1 cellular context compared by ENCODE assay signal in genomic region chr7:155069992-155070827, GRCh38.
A peak's percentile ranks its signal among the peaks of the same experiment; 100 is the strongest.
TF ChIP-seq lines count a peak whose summit lies in the region.

TSS of gene HTR5A (plus strand) at chr7:155070324. CDS start at chr7:155070900, 576 bp downstream.

TF ChIP-seq in GM12878, 131 proteins besides CTCF, POLR2A, EP300 and RAD21 (continued from another document and continues in another):
- TF ChIP-seq, protein P1, sequence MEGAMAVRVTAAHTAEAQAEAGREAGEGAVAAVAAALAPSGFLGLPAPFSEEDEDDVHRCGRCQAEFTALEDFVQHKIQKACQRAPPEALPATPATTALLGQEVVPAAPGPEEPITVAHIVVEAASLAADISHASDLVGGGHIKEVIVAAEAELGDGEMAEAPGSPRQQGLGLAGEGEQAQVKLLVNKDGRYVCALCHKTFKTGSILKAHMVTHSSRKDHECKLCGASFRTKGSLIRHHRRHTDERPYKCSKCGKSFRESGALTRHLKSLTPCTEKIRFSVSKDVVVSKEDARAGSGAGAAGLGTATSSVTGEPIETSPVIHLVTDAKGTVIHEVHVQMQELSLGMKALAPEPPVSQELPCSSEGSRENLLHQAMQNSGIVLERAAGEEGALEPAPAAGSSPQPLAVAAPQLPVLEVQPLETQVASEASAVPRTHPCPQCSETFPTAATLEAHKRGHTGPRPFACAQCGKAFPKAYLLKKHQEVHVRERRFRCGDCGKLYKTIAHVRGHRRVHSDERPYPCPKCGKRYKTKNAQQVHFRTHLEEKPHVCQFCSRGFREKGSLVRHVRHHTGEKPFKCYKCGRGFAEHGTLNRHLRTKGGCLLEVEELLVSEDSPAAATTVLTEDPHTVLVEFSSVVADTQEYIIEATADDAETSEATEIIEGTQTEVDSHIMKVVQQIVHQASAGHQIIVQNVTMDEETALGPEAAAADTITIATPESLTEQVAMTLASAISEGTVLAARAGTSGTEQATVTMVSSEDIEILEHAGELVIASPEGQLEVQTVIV (IDR thresholded peaks at IDR 0.05; ENCODE audit: borderline replicate concordance, partially characterized antibody): no peak
- TF ChIP-seq RFX5 (IDR thresholded peaks at IDR 0.05; ENCODE audit: low read depth, low read length) (no peak), ATF7 (IDR thresholded peaks at IDR 0.05; ENCODE audit: low read depth) (no peak), EGR1 (IDR thresholded peaks at IDR 0.05; ENCODE audit: borderline replicate concordance in 1 of 2, low read depth in 2 of 2, low read length in 2 of 2) (0 out of 3 replicates have a peak, but pooled peaks of 1 of the 2 experiments have one; percentile 13), MYB (IDR thresholded peaks at IDR 0.05; ENCODE audit: borderline replicate concordance, low read depth, low read length) (no peak), PBX3 (IDR thresholded peaks at IDR 0.05; ENCODE audit: insufficient replicate concordance, low read depth, low read length) (peak; percentile 27), MYC (IDR thresholded peaks at IDR 0.05; ENCODE audit: insufficient read depth, insufficient read length, insufficient replicate concordance, low read length, severe bottlenecking) (no peak), TAF1 (IDR thresholded peaks at IDR 0.05; ENCODE audit: borderline replicate concordance, low read depth, low read length) (no peak), NR2F1 (conservative IDR thresholded peaks at IDR 0.05) (no peak), SIX5 (IDR thresholded peaks at IDR 0.05; ENCODE audit: low read depth, low read length, severe bottlenecking) (no peak), IRF4 (IDR thresholded peaks at IDR 0.05; ENCODE audit: low read depth, low read length) (peak; percentile 46; the same call in 1 of the 2 replicates), ZNF207 (IDR thresholded peaks at IDR 0.05; ENCODE audit: borderline replicate concordance) (peak; percentile 89), RBBP5 (conservative IDR thresholded peaks at IDR 0.05) (no peak), EZH2 (IDR thresholded peaks at IDR 0.05; ENCODE audit: borderline replicate concordance, control insufficient read depth, low read depth, low read length) (no peak), ZSCAN29 (IDR thresholded peaks at IDR 0.05) (no peak), ZNF622 (IDR thresholded peaks at IDR 0.05) (no peak), HCFC1 (IDR thresholded peaks at IDR 0.05; ENCODE audit: low read length) (peak; percentile 62), HDAC6 (IDR thresholded peaks at IDR 0.05; ENCODE audit: unreplicated experiment) (no peak), BMI1 (IDR thresholded peaks at IDR 0.05; ENCODE audit: borderline replicate concordance) (no peak), ZBTB40 (IDR thresholded peaks at IDR 0.05; ENCODE audit: borderline replicate concordance) (peak; percentile 89), MTA3 (IDR thresholded peaks at IDR 0.05; ENCODE audit: borderline replicate concordance, low read length) (no peak), IKZF1 (conservative IDR thresholded peaks at IDR 0.05) (peak; percentile 46; the same call in 1 of the 2 replicates), SIN3A (IDR thresholded peaks at IDR 0.05; ENCODE audit: low read depth, low read length) (peak; percentile 99), TARDBP (IDR thresholded peaks at IDR 0.05; ENCODE audit: borderline replicate concordance) (0 out of 2 replicates have a peak, but pooled peaks have one; percentile 26), SUZ12 (IDR thresholded peaks at IDR 0.05; ENCODE audit: unreplicated experiment) (no peak), SKIL (IDR thresholded peaks at IDR 0.05; ENCODE audit: low read depth, poor library complexity, severe bottlenecking) (no peak), SREBF2 (IDR thresholded peaks at IDR 0.05; ENCODE audit: low read length) (no peak)
- TF ChIP-seq, protein P2, sequence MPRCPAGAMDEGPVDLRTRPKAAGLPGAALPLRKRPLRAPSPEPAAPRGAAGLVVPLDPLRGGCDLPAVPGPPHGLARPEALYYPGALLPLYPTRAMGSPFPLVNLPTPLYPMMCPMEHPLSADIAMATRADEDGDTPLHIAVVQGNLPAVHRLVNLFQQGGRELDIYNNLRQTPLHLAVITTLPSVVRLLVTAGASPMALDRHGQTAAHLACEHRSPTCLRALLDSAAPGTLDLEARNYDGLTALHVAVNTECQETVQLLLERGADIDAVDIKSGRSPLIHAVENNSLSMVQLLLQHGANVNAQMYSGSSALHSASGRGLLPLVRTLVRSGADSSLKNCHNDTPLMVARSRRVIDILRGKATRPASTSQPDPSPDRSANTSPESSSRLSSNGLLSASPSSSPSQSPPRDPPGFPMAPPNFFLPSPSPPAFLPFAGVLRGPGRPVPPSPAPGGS (IDR thresholded peaks at IDR 0.05; ENCODE audit: borderline replicate concordance, insufficient read depth, low read depth, low read length, poor library complexity, severe bottlenecking): no peak
- TF ChIP-seq, protein P3, sequence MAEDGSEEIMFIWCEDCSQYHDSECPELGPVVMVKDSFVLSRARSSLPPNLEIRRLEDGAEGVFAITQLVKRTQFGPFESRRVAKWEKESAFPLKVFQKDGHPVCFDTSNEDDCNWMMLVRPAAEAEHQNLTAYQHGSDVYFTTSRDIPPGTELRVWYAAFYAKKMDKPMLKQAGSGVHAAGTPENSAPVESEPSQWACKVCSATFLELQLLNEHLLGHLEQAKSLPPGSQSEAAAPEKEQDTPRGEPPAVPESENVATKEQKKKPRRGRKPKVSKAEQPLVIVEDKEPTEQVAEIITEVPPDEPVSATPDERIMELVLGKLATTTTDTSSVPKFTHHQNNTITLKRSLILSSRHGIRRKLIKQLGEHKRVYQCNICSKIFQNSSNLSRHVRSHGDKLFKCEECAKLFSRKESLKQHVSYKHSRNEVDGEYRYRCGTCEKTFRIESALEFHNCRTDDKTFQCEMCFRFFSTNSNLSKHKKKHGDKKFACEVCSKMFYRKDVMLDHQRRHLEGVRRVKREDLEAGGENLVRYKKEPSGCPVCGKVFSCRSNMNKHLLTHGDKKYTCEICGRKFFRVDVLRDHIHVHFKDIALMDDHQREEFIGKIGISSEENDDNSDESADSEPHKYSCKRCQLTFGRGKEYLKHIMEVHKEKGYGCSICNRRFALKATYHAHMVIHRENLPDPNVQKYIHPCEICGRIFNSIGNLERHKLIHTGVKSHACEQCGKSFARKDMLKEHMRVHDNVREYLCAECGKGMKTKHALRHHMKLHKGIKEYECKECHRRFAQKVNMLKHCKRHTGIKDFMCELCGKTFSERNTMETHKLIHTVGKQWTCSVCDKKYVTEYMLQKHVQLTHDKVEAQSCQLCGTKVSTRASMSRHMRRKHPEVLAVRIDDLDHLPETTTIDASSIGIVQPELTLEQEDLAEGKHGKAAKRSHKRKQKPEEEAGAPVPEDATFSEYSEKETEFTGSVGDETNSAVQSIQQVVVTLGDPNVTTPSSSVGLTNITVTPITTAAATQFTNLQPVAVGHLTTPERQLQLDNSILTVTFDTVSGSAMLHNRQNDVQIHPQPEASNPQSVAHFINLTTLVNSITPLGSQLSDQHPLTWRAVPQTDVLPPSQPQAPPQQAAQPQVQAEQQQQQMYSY (CRISPR knock-in tag; IDR thresholded peaks at IDR 0.05): peak; percentile 47; the same call in 1 of the 2 replicates
- TF ChIP-seq, protein P4, sequence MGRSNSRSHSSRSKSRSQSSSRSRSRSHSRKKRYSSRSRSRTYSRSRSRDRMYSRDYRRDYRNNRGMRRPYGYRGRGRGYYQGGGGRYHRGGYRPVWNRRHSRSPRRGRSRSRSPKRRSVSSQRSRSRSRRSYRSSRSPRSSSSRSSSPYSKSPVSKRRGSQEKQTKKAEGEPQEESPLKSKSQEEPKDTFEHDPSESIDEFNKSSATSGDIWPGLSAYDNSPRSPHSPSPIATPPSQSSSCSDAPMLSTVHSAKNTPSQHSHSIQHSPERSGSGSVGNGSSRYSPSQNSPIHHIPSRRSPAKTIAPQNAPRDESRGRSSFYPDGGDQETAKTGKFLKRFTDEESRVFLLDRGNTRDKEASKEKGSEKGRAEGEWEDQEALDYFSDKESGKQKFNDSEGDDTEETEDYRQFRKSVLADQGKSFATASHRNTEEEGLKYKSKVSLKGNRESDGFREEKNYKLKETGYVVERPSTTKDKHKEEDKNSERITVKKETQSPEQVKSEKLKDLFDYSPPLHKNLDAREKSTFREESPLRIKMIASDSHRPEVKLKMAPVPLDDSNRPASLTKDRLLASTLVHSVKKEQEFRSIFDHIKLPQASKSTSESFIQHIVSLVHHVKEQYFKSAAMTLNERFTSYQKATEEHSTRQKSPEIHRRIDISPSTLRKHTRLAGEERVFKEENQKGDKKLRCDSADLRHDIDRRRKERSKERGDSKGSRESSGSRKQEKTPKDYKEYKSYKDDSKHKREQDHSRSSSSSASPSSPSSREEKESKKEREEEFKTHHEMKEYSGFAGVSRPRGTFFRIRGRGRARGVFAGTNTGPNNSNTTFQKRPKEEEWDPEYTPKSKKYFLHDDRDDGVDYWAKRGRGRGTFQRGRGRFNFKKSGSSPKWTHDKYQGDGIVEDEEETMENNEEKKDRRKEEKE (IDR thresholded peaks at IDR 0.05): no peak
- TF ChIP-seq, protein P5, sequence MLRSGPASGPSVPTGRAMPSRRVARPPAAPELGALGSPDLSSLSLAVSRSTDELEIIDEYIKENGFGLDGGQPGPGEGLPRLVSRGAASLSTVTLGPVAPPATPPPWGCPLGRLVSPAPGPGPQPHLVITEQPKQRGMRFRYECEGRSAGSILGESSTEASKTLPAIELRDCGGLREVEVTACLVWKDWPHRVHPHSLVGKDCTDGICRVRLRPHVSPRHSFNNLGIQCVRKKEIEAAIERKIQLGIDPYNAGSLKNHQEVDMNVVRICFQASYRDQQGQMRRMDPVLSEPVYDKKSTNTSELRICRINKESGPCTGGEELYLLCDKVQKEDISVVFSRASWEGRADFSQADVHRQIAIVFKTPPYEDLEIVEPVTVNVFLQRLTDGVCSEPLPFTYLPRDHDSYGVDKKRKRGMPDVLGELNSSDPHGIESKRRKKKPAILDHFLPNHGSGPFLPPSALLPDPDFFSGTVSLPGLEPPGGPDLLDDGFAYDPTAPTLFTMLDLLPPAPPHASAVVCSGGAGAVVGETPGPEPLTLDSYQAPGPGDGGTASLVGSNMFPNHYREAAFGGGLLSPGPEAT (IDR thresholded peaks at IDR 0.05; ENCODE audit: low read depth): no peak
- TF ChIP-seq, protein P6, sequence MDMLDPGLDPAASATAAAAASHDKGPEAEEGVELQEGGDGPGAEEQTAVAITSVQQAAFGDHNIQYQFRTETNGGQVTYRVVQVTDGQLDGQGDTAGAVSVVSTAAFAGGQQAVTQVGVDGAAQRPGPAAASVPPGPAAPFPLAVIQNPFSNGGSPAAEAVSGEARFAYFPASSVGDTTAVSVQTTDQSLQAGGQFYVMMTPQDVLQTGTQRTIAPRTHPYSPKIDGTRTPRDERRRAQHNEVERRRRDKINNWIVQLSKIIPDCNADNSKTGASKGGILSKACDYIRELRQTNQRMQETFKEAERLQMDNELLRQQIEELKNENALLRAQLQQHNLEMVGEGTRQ (IDR thresholded peaks at IDR 0.05; ENCODE audit: borderline replicate concordance, low read depth, low read length): no peak
